8 cellular contexts compared by ENCODE assay signal in genomic region chr11:67465190-67465522, GRCh38. TPM values are rescaled to one million over a fixed set of nuclear protein-coding genes. Genes with fewer than 3 reads are reported as not detected.
DNase-seq lines count a peak whose midpoint lies in the region; ATAC-seq and TF ChIP-seq lines count a peak whose summit lies in the region.

No MANE protein-coding gene starts in this region.

- peaks cover 0 to 9% (median 0%) of the 10 kb centered on the region in 5 donors for H3K36me3 Mint-ChIP-seq in naive thymus-derived CD4-positive, alpha-beta T cell

- no peak for DNase-seq in BE2C
- DNase-seq in naive thymus-derived CD4-positive, alpha-beta T cell: no peak
- no peak for DNase-seq in SJCRH30
- DNase-seq in ACHN: no peak
- DNase-seq in dermis blood vessel endothelial cell: no peak
- DNase-seq in NCI-H187 (lab: John Stamatoyannopoulos, UW): no peak

- peak overlapping the region; percentile 72 for H3K4me3 ChIP-seq in BE2C (ENCODE audit: low read depth, low read length)
- H3K4me3 ChIP-seq in naive thymus-derived CD4-positive, alpha-beta T cell (ENCODE audit: low read length): peak overlapping the region; percentile 66
- no peak overlapping the region for H3K4me3 ChIP-seq in SJCRH30

- peaks cover 0 to 2% (median 0%) of the 10 kb centered on the region in 5 donors for H3K27me3 Mint-ChIP-seq in naive thymus-derived CD4-positive, alpha-beta T cell

- H3K27me3 ChIP-seq in BE2C (no peaks in the 10 kb centered on the region), SJCRH30 (no peaks in the 10 kb centered on the region)
- no peaks in the 10 kb centered on the region for H3K27me3 ChIP-seq in naive thymus-derived CD4-positive, alpha-beta T cell (ENCODE audit: control insufficient read depth in 2 of 2, insufficient read depth in 2 of 2, low read length in 2 of 2)

- peak overlapping the region; percentile 75 to 94 (median 87) for H3K4me3 Mint-ChIP-seq in naive thymus-derived CD4-positive, alpha-beta T cell

- no peak for TF ChIP-seq CTCF in BE2C (IDR thresholded peaks at IDR 0.05; ENCODE audit: low read depth, low read length)

- CTCF ChIA-PET in naive thymus-derived CD4-positive, alpha-beta T cell (lab: Charles Lee): interaction anchor here (0.7 to 1.9 kb wide), 5 partner anchors 17 to 114 kb away, joined by 3 to 7 read pairs (median 4); no protein-coding TSS in a partner anchor

- intact Hi-C loops in naive thymus-derived CD4-positive, alpha-beta T cell (cut with micrococcal nuclease): loop anchor here in 1 of 2 donors (2.0 kb wide), 1 partner anchor 18 kb away; no protein-coding TSS in a partner anchor

- H3K27ac ChIP-seq in KOPT-K1 (ENCODE audit: low read depth, low read length, poor library complexity, severe bottlenecking) (peak overlapping the region; percentile 86), cingulate gyrus (ENCODE audit: low read depth, low read length) (peak overlapping the region; percentile 93), SJCRH30 (no peak overlapping the region)
- peak overlapping the region; percentile 96 for H3K27ac ChIP-seq in naive thymus-derived CD4-positive, alpha-beta T cell (ENCODE audit: low read depth, low read length)

- POLR2A ChIA-PET in naive thymus-derived CD4-positive, alpha-beta T cell (lab: Charles Lee): interaction anchor here (0.7 to 18.3 kb wide), 15 partner anchors 9 to 198 kb away, joined by 3 to 230 read pairs (median 12); partner anchors contain the start of genes AIP, CABP4, CARNS1 and CDK2AP2

- H3K4me1 ChIP-seq in BE2C (peaks cover 8% of the 10 kb centered on the region), SJCRH30 (no peaks in the 10 kb centered on the region)
- peaks cover 20 to 42% of the 10 kb centered on the region in 2 donors for H3K4me1 ChIP-seq in naive thymus-derived CD4-positive, alpha-beta T cell (ENCODE audit: control insufficient read depth in 2 of 2, insufficient read depth in 2 of 2, low read length in 2 of 2)

- H3K36me3 ChIP-seq in BE2C: no peaks in the 10 kb centered on the region
- H3K36me3 ChIP-seq in KOPT-K1 (ENCODE audit: insufficient read depth, low read length): no peaks in the 10 kb centered on the region
- H3K36me3 ChIP-seq in naive thymus-derived CD4-positive, alpha-beta T cell (ENCODE audit: control insufficient read depth in 2 of 3, insufficient read depth in 3 of 3, low read length in 3 of 3): peaks cover 0 to 4% (median 0%) of the 10 kb centered on the region in 3 experiments
- H3K36me3 ChIP-seq in SJCRH30: no peaks in the 10 kb centered on the region

- ATAC-seq in naive thymus-derived CD4-positive, alpha-beta T cell: no peak

- H3K4me1 Mint-ChIP-seq in naive thymus-derived CD4-positive, alpha-beta T cell: peaks cover 23 to 44% (median 29%) of the 10 kb centered on the region in 7 donors

- in situ Hi-C loops in ACHN (cut with HindIII; ENCODE audit: low pct_ligation_motif_present, low pct_unique_long_range_greater_than_20kb, low sequenced_read_pairs): no loop called here

- H3K9me3 ChIP-seq in BE2C (no peaks in the 10 kb centered on the region), KOPT-K1 (ENCODE audit: insufficient read depth, low read length, poor library complexity, severe bottlenecking) (no peaks in the 10 kb centered on the region), SJCRH30 (replicated peaks) (no peaks in the 10 kb centered on the region)
- H3K9me3 ChIP-seq in naive thymus-derived CD4-positive, alpha-beta T cell (ENCODE audit: control insufficient read depth in 2 of 3, low read length in 3 of 3): no peaks in the 10 kb centered on the region

- H3K9me3 Mint-ChIP-seq in naive thymus-derived CD4-positive, alpha-beta T cell: no peaks in the 10 kb centered on the region

- peak overlapping the region; percentile 82 to 97 (median 93) for H3K27ac Mint-ChIP-seq in naive thymus-derived CD4-positive, alpha-beta T cell

RNA-seq across cellular contexts. Expression of gene TMEM134, which starts 3.9 kb away (rescaled TPM):
- 36.5 TPM for polyA plus RNA-seq in BE2C (2012; ENCODE audit: insufficient read depth, insufficient read length, low read depth)
- 10 to 100 TPM; 52.4 to 94.6 (median 70.6) TPM for total RNA-seq in naive thymus-derived CD4-positive, alpha-beta T cell
- polyA plus RNA-seq in naive thymus-derived CD4-positive, alpha-beta T cell: 100 to 1,000 TPM; 131 to 143 TPM
- 7.6 TPM in 2 replicates for total RNA-seq in SJCRH30 (2014; rRNA removed; shearing (Covaris generic))
- total RNA-seq in dermis blood vessel endothelial cell: 30.6 and 40.9 TPM in 2 replicates

RNA-seq across cellular contexts. Expression of gene CABP4, which starts 10.0 kb away (rescaled TPM):
- 0.59 TPM for polyA plus RNA-seq in BE2C (2012; ENCODE audit: insufficient read depth, insufficient read length, low read depth)
- 10 to 100 TPM in 2 of 5 experiments, 1 to 10 TPM in 3; 2.5 to 17.1 (median 3.4) TPM for total RNA-seq in naive thymus-derived CD4-positive, alpha-beta T cell
- 1 to 10 TPM; 1.2 to 2.3 TPM for polyA plus RNA-seq in naive thymus-derived CD4-positive, alpha-beta T cell
- 1.2 and 2.6 TPM in 2 replicates for total RNA-seq in SJCRH30 (2014; rRNA removed; shearing (Covaris generic))
- 1.0 and 4.9 TPM in 2 replicates for total RNA-seq in dermis blood vessel endothelial cell

RNA-seq across cellular contexts. Expression of gene GPR152, which starts 12.6 kb away (rescaled TPM):
- polyA plus RNA-seq in BE2C (2012; ENCODE audit: insufficient read depth, insufficient read length, low read depth): not detected
- not detected for total RNA-seq in naive thymus-derived CD4-positive, alpha-beta T cell
- 1 to 10 TPM; 1.4 to 1.5 TPM for polyA plus RNA-seq in naive thymus-derived CD4-positive, alpha-beta T cell
- not detected in 2 replicates for total RNA-seq in SJCRH30 (2014; rRNA removed; shearing (Covaris generic))
- total RNA-seq in dermis blood vessel endothelial cell: under 0.01 TPM in 1 of 2 replicates, not detected in the other

RNA-seq across cellular contexts. Expression of gene AIP, which starts 17.7 kb away (rescaled TPM):
- polyA plus RNA-seq in BE2C (2012; ENCODE audit: insufficient read depth, insufficient read length, low read depth): 218 TPM
- 100 to 1,000 TPM; 107 to 156 (median 137) TPM for total RNA-seq in naive thymus-derived CD4-positive, alpha-beta T cell
- polyA plus RNA-seq in naive thymus-derived CD4-positive, alpha-beta T cell: 100 to 1,000 TPM; 137 to 205 TPM
- 39.8 and 45.4 TPM in 2 replicates for total RNA-seq in SJCRH30 (2014; rRNA removed; shearing (Covaris generic))
- total RNA-seq in dermis blood vessel endothelial cell: 81.0 and 124 TPM in 2 replicates

RNA-seq across cellular contexts. Expression of gene CORO1B, which starts 21.9 kb away (rescaled TPM):
- 182 TPM for polyA plus RNA-seq in BE2C (2012; ENCODE audit: insufficient read depth, insufficient read length, low read depth)
- total RNA-seq in naive thymus-derived CD4-positive, alpha-beta T cell: 100 to 1,000 TPM in 1 of 5 experiments, 10 to 100 TPM in 4; 15.6 to 311 (median 28.5) TPM
- polyA plus RNA-seq in naive thymus-derived CD4-positive, alpha-beta T cell: 10 to 100 TPM; 21.3 to 40.8 TPM
- total RNA-seq in SJCRH30 (2014; rRNA removed; shearing (Covaris generic)): 25.5 and 30.1 TPM in 2 replicates
- 213 and 279 TPM in 2 replicates for total RNA-seq in dermis blood vessel endothelial cell
